2 cellular contexts compared by ENCODE assay signal in genomic region chr22:16783930-16784354, GRCh38.
A peak's percentile ranks its signal among the peaks of the same experiment; 100 is the strongest.
TF ChIP-seq lines count a peak whose summit lies in the region.

No MANE protein-coding gene starts in this region.

TF ChIP-seq in A549, 52 proteins besides CTCF, POLR2A, EP300 and RAD21:
- TF ChIP-seq HOXB5 (CRISPR knock-in tag; IDR thresholded peaks at IDR 0.05) (no peak), CEBPB (IDR thresholded peaks at IDR 0.05) (no peak), EHF (CRISPR knock-in tag; IDR thresholded peaks at IDR 0.05) (no peak), HEYL (CRISPR knock-in tag; IDR thresholded peaks at IDR 0.05) (no peak), FOSL2 (IDR thresholded peaks at IDR 0.05) (no peak), FOSL2 (CRISPR knock-in tag; IDR thresholded peaks at IDR 0.05) (no peak), PHF8 (IDR thresholded peaks at IDR 0.05; ENCODE audit: borderline replicate concordance, low read depth) (no peak), ESRRA (IDR thresholded peaks at IDR 0.05; ENCODE audit: borderline replicate concordance, low read length) (no peak), JUNB (IDR thresholded peaks at IDR 0.05) (no peak), CHD4 (IDR thresholded peaks at IDR 0.05; ENCODE audit: borderline replicate concordance) (no peak), POLR2AphosphoS2 (conservative IDR thresholded peaks at IDR 0.05; ENCODE audit: low read length) (no peak), HOXA7 (CRISPR knock-in tag; IDR thresholded peaks at IDR 0.05) (no peak), KDM1A (IDR thresholded peaks at IDR 0.05; ENCODE audit: low read depth) (no peak), CBX2 (IDR thresholded peaks at IDR 0.05; ENCODE audit: borderline replicate concordance, low read depth) (no peak), CBX8 (IDR thresholded peaks at IDR 0.05) (no peak)
- TF ChIP-seq, protein P1, sequence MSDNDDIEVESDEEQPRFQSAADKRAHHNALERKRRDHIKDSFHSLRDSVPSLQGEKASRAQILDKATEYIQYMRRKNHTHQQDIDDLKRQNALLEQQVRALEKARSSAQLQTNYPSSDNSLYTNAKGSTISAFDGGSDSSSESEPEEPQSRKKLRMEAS (IDR thresholded peaks at IDR 0.05): no peak

TF ChIP-seq in H1, 55 proteins besides CTCF, POLR2A, EP300 and RAD21:
- TF ChIP-seq YY1 (IDR thresholded peaks at IDR 0.05; ENCODE audit: low read depth, low read length): peak; percentile 64; the same call in 1 of the 2 replicates
- no peak for TF ChIP-seq BACH1 (IDR thresholded peaks at IDR 0.05; ENCODE audit: low read length)
- TF ChIP-seq CHD1 (IDR thresholded peaks at IDR 0.05; ENCODE audit: low read depth, low read length): no peak
- no peak for TF ChIP-seq KDM5A (IDR thresholded peaks at IDR 0.05; ENCODE audit: low read length)
- no peak for TF ChIP-seq FOSL1 (IDR thresholded peaks at IDR 0.05; ENCODE audit: insufficient read depth, low read depth, low read length)
